ENCODE assay signal across 10 cellular contexts in genomic region chr1:63442141-63442475, GRCh38.
DNase-seq lines count a peak whose midpoint lies in the region; ATAC-seq and TF ChIP-seq lines count a peak whose summit lies in the region.
"Had no signal": no experiment of that assay in that cellular context is flagged by ENCODE, and none has a peak within 500 bp of the region (broad histone marks: within the 10 kb centered on the region; RNA-seq: fewer than 3 reads in every experiment).

No MANE protein-coding gene starts in this region.

- TF ChIP-seq CTCF in cardiac fibroblast (IDR thresholded peaks at IDR 0.05; ENCODE audit: low read depth, low read length): no peak

- intact Hi-C loops in sciatic nerve (cut with DNase I): loop anchor here (10.0 kb wide), 1 partner anchor 597 kb away; no protein-coding TSS in a partner anchor

- ATAC-seq in GM21360 (IDR thresholded peaks at IDR 0.05; ENCODE audit: unreplicated experiment): peak; percentile 15
- ATAC-seq in sciatic nerve: peak; percentile 24
- ATAC-seq in HG02840 (IDR thresholded peaks at IDR 0.05; ENCODE audit: low FRiP score, unreplicated experiment): no peak

- H3K4me3 ChIP-seq in cardiac fibroblast (replicated peaks in 1 of 2; ENCODE audit: low read depth in 2 of 2, low read length in 2 of 2): no peak overlapping the region
- H3K4me3 ChIP-seq: left lung, mucosa of descending colon had no signal

- peak; percentile 42 for DNase-seq in M059J (ENCODE audit: low read depth)
- DNase-seq in cardiac fibroblast (ENCODE audit: low read depth in 2 of 2): peak; percentile 15 to 36
- no peak for DNase-seq in sciatic nerve (ENCODE audit: low spot score)
- no peak for DNase-seq in HuH-7 (ENCODE audit: low spot score)
- DNase-seq in kidney glomerular epithelial cell (lab: John Stamatoyannopoulos, UW): no peak
- DNase-seq: left lung, T1000 had no signal

Comparison
In these comparisons a context has a peak if more than half of its experiments do, and no peak if none do; other contexts are left out.
1. DNase-seq: peak in M059J (single experiment) and cardiac fibroblast (2 of 2); none in sciatic nerve (single experiment), HuH-7 (single experiment) and kidney glomerular epithelial cell (single experiment).